ENCODE assay signal across 1 cellular context in the genomic region with DNA sequence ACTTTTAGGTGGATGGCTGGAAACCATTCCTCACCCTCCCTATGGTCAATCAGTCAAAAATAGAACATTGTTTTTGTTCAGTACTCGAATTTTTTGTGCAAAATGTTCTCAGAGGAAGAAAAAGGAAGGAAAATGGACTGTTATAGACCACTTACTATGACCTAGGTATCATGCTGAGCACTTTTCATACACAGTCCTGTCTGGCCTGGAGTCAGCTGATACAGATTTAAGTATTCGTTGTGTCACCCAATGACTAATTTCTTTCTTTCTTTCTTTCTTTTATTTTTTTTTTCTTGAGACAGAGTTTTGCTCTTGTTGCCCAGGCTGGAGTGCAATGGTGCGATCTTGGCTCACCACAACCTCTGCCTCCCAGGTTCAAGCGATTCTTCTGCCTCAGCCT.
TF ChIP-seq lines count a peak whose summit lies in the region.

No MANE protein-coding gene starts in this region.

TF ChIP-seq in GM12878, 131 proteins besides CTCF, POLR2A, EP300 and RAD21:
- TF ChIP-seq ETV6 (conservative IDR thresholded peaks at IDR 0.05 in 1 of 2, IDR thresholded peaks at IDR 0.05 in 1 of 2; ENCODE audit: borderline replicate concordance in 1 of 2, low read depth in 1 of 2) (no peak), ZNF384 (IDR thresholded peaks at IDR 0.05; ENCODE audit: borderline replicate concordance, low read depth, low read length) (no peak), NFYA (IDR thresholded peaks at IDR 0.05; ENCODE audit: borderline replicate concordance, low read depth, low read length) (no peak), SUZ12 (IDR thresholded peaks at IDR 0.05; ENCODE audit: unreplicated experiment) (no peak)
- TF ChIP-seq, protein P1, sequence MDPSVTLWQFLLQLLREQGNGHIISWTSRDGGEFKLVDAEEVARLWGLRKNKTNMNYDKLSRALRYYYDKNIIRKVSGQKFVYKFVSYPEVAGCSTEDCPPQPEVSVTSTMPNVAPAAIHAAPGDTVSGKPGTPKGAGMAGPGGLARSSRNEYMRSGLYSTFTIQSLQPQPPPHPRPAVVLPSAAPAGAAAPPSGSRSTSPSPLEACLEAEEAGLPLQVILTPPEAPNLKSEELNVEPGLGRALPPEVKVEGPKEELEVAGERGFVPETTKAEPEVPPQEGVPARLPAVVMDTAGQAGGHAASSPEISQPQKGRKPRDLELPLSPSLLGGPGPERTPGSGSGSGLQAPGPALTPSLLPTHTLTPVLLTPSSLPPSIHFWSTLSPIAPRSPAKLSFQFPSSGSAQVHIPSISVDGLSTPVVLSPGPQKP (IDR thresholded peaks at IDR 0.05; ENCODE audit: low read depth, low read length), result no peak
- TF ChIP-seq, protein P2, sequence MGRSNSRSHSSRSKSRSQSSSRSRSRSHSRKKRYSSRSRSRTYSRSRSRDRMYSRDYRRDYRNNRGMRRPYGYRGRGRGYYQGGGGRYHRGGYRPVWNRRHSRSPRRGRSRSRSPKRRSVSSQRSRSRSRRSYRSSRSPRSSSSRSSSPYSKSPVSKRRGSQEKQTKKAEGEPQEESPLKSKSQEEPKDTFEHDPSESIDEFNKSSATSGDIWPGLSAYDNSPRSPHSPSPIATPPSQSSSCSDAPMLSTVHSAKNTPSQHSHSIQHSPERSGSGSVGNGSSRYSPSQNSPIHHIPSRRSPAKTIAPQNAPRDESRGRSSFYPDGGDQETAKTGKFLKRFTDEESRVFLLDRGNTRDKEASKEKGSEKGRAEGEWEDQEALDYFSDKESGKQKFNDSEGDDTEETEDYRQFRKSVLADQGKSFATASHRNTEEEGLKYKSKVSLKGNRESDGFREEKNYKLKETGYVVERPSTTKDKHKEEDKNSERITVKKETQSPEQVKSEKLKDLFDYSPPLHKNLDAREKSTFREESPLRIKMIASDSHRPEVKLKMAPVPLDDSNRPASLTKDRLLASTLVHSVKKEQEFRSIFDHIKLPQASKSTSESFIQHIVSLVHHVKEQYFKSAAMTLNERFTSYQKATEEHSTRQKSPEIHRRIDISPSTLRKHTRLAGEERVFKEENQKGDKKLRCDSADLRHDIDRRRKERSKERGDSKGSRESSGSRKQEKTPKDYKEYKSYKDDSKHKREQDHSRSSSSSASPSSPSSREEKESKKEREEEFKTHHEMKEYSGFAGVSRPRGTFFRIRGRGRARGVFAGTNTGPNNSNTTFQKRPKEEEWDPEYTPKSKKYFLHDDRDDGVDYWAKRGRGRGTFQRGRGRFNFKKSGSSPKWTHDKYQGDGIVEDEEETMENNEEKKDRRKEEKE (IDR thresholded peaks at IDR 0.05), result no peak
- TF ChIP-seq, protein P3, sequence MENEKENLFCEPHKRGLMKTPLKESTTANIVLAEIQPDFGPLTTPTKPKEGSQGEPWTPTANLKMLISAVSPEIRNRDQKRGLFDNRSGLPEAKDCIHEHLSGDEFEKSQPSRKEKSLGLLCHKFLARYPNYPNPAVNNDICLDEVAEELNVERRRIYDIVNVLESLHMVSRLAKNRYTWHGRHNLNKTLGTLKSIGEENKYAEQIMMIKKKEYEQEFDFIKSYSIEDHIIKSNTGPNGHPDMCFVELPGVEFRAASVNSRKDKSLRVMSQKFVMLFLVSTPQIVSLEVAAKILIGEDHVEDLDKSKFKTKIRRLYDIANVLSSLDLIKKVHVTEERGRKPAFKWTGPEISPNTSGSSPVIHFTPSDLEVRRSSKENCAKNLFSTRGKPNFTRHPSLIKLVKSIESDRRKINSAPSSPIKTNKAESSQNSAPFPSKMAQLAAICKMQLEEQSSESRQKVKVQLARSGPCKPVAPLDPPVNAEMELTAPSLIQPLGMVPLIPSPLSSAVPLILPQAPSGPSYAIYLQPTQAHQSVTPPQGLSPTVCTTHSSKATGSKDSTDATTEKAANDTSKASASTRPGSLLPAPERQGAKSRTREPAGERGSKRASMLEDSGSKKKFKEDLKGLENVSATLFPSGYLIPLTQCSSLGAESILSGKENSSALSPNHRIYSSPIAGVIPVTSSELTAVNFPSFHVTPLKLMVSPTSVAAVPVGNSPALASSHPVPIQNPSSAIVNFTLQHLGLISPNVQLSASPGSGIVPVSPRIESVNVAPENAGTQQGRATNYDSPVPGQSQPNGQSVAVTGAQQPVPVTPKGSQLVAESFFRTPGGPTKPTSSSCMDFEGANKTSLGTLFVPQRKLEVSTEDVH (IDR thresholded peaks at IDR 0.05; ENCODE audit: low read depth, partially characterized antibody), result no peak
